ENCODE assay signal across 1 cellular context in the genomic region with DNA sequence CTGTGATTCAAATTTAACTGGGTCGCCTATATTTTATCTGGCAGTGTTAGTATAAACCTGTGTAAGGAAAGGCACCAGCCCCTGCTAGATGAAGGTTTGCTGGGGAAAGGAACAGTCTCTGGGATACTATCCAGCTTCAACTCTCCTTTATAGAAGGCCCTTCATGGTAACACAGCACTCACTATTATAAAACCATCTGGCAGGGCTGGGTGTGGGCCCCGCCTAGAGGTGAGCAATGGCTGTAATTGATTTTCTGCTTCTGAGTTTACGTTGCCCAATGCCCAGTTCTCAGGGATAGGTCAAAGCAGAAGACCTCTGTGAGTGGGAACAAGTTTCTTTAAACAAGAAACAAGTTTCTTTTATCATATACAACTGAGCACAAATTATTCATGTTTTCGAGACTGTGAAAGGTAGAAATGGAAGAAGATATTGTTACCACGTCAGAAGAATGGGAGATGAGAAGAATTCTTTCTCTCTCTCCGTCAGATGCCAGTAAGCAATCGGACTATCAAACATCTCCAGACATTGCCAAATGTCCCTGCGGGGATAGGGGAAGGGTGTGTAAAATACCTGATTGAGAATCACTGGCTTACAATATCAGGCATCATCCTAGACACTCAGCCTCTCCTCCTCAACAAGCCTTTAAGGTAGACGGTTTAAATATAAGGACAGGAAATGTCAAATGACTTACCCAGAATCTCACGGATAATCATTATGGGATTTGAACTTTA.
TF ChIP-seq lines count a peak whose summit lies in the region.

No MANE protein-coding gene starts in this region.

TF ChIP-seq in H1, 55 proteins besides CTCF, POLR2A, EP300 and RAD21:
- TF ChIP-seq YY1 (IDR thresholded peaks at IDR 0.05; ENCODE audit: low read depth, low read length): no peak
- no peak for TF ChIP-seq FOSL1 (IDR thresholded peaks at IDR 0.05; ENCODE audit: insufficient read depth, low read depth, low read length)
- no peak for TF ChIP-seq MAX (IDR thresholded peaks at IDR 0.05)
- no peak for TF ChIP-seq ZNF274 (IDR thresholded peaks at IDR 0.05; ENCODE audit: borderline replicate concordance, extremely low read depth, low read length)
- TF ChIP-seq TAF1 (IDR thresholded peaks at IDR 0.05; ENCODE audit: low read depth, low read length): no peak
- TF ChIP-seq SIN3A (conservative IDR thresholded peaks at IDR 0.05 in 1 of 2, IDR thresholded peaks at IDR 0.05 in 1 of 2; ENCODE audit: low read depth in 1 of 2, low read length in 2 of 2): no peak
- TF ChIP-seq EZH2 (IDR thresholded peaks at IDR 0.05; ENCODE audit: low read depth, low read length, severe bottlenecking): no peak
- no peak for TF ChIP-seq RBBP5 (IDR thresholded peaks at IDR 0.05; ENCODE audit: borderline replicate concordance, low read depth, low read length)
- TF ChIP-seq, protein P1, sequence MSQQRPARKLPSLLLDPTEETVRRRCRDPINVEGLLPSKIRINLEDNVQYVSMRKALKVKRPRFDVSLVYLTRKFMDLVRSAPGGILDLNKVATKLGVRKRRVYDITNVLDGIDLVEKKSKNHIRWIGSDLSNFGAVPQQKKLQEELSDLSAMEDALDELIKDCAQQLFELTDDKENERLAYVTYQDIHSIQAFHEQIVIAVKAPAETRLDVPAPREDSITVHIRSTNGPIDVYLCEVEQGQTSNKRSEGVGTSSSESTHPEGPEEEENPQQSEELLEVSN (IDR thresholded peaks at IDR 0.05): no peak
- TF ChIP-seq BACH1 (IDR thresholded peaks at IDR 0.05; ENCODE audit: low read length): no peak
- TF ChIP-seq GABPA (IDR thresholded peaks at IDR 0.05; ENCODE audit: borderline replicate concordance, insufficient read depth, low read length): no peak
- no peak for TF ChIP-seq RNF2 (IDR thresholded peaks at IDR 0.05; ENCODE audit: borderline replicate concordance, low read depth, low read length, missing control alignments, poor library complexity, severe bottlenecking)
- TF ChIP-seq RXRA (IDR thresholded peaks at IDR 0.05; ENCODE audit: insufficient read depth, low read depth, low read length): no peak
- TF ChIP-seq PHF8 (conservative IDR thresholded peaks at IDR 0.05; ENCODE audit: low read depth, low read length): no peak
